1 cellular context compared by ENCODE assay signal in genomic region chr11:130124096-130124495, GRCh38.
TF ChIP-seq lines count a peak whose summit lies in the region.

No MANE protein-coding gene starts in this region.

TF ChIP-seq in HepG2, 621 proteins besides CTCF, POLR2A, EP300 and RAD21 (continued from another document and continues in another):
- TF ChIP-seq AGO1 (IDR thresholded peaks at IDR 0.05; ENCODE audit: low read depth, low read length, poor library complexity, severe bottlenecking), result no peak
- no peak; the same call in 1 of the 2 replicates for TF ChIP-seq SMAD9 (CRISPR knock-in tag; IDR thresholded peaks at IDR 0.05)
- TF ChIP-seq ZNF224 (CRISPR knock-in tag; IDR thresholded peaks at IDR 0.05), result no peak
- TF ChIP-seq TFAP4 (IDR thresholded peaks at IDR 0.05; ENCODE audit: borderline replicate concordance, low read depth), result peak; percentile 66
- no peak for TF ChIP-seq BORCS8-MEF2B (CRISPR knock-in tag; IDR thresholded peaks at IDR 0.05)
- TF ChIP-seq SNAPC5 (CRISPR knock-in tag; IDR thresholded peaks at IDR 0.05; ENCODE audit: borderline replicate concordance), result no peak
- no peak for TF ChIP-seq TOPORS (CRISPR knock-in tag; IDR thresholded peaks at IDR 0.05)
- no peak for TF ChIP-seq ZFP62 (CRISPR knock-in tag; IDR thresholded peaks at IDR 0.05)
- TF ChIP-seq LCORL (IDR thresholded peaks at IDR 0.05), result peak; percentile 74
- TF ChIP-seq LCORL (CRISPR knock-in tag; IDR thresholded peaks at IDR 0.05), result peak; percentile 91
- peak; percentile 80; the same call in 1 of the 2 replicates for TF ChIP-seq JUNB (CRISPR knock-in tag; IDR thresholded peaks at IDR 0.05; ENCODE audit: borderline replicate concordance)
- TF ChIP-seq TCF7L2 (IDR thresholded peaks at IDR 0.05; ENCODE audit: low read depth, low read length), result no peak
- TF ChIP-seq ZNF709 (CRISPR knock-in tag; IDR thresholded peaks at IDR 0.05), result no peak
- no peak for TF ChIP-seq MZF1 (CRISPR knock-in tag; IDR thresholded peaks at IDR 0.05; ENCODE audit: borderline replicate concordance)
- TF ChIP-seq ZNF3 (CRISPR knock-in tag; IDR thresholded peaks at IDR 0.05), result peak; percentile 85
- no peak for TF ChIP-seq GLMP (CRISPR knock-in tag; IDR thresholded peaks at IDR 0.05; ENCODE audit: borderline replicate concordance)
- TF ChIP-seq HCFC1 (IDR thresholded peaks at IDR 0.05; ENCODE audit: low read depth, low read length), result no peak
- TF ChIP-seq KIAA2018 (CRISPR knock-in tag; IDR thresholded peaks at IDR 0.05; ENCODE audit: borderline replicate concordance), result no peak
- TF ChIP-seq ZNF337 (CRISPR knock-in tag; IDR thresholded peaks at IDR 0.05; ENCODE audit: borderline replicate concordance, low read depth), result no peak
- no peak for TF ChIP-seq ZNF75D (CRISPR knock-in tag; IDR thresholded peaks at IDR 0.05; ENCODE audit: borderline replicate concordance)
- TF ChIP-seq ZNF503 (CRISPR knock-in tag; IDR thresholded peaks at IDR 0.05), result no peak
- no peak for TF ChIP-seq ATRX (CRISPR knock-in tag; IDR thresholded peaks at IDR 0.05; ENCODE audit: borderline replicate concordance)
- TF ChIP-seq ZBTB7A (CRISPR knock-in tag; IDR thresholded peaks at IDR 0.05), result no peak
- no peak for TF ChIP-seq DDIT3 (CRISPR knock-in tag; IDR thresholded peaks at IDR 0.05)
- peak; percentile 82 for TF ChIP-seq ZKSCAN8 (CRISPR knock-in tag; IDR thresholded peaks at IDR 0.05; ENCODE audit: borderline replicate concordance)
- 0 out of 2 replicates have a peak, but pooled peaks have one; percentile 36 for TF ChIP-seq ZBTB7B (CRISPR knock-in tag; IDR thresholded peaks at IDR 0.05)
- 0 out of 2 replicates have a peak, but pooled peaks have one; percentile 24 for TF ChIP-seq ZSCAN25 (CRISPR knock-in tag; IDR thresholded peaks at IDR 0.05)
- TF ChIP-seq ZNF367 (CRISPR knock-in tag; IDR thresholded peaks at IDR 0.05; ENCODE audit: borderline replicate concordance), result no peak
- TF ChIP-seq MIER2 (CRISPR knock-in tag; IDR thresholded peaks at IDR 0.05), result peak; percentile 52; the same call in 1 of the 2 replicates
- TF ChIP-seq HINFP (CRISPR knock-in tag; IDR thresholded peaks at IDR 0.05; ENCODE audit: low read depth), result no peak
- peak; percentile 75; the same call in 1 of the 2 replicates for TF ChIP-seq TBX3 (IDR thresholded peaks at IDR 0.05; ENCODE audit: borderline replicate concordance)
- TF ChIP-seq REPIN1 (CRISPR knock-in tag; IDR thresholded peaks at IDR 0.05; ENCODE audit: borderline replicate concordance, low read depth), result no peak
- TF ChIP-seq TMF1 (CRISPR knock-in tag; IDR thresholded peaks at IDR 0.05; ENCODE audit: low read depth), result no peak
- no peak for TF ChIP-seq SMAD1 (CRISPR knock-in tag; IDR thresholded peaks at IDR 0.05; ENCODE audit: borderline replicate concordance, low read depth)
- no peak for TF ChIP-seq REL (CRISPR knock-in tag; conservative IDR thresholded peaks at IDR 0.05)
- TF ChIP-seq YY1 (IDR thresholded peaks at IDR 0.05; ENCODE audit: insufficient read depth, insufficient replicate concordance, low read depth, low read length), result peak; percentile 19
- TF ChIP-seq DNMT3B (CRISPR knock-in tag; conservative IDR thresholded peaks at IDR 0.05), result no peak
- no peak for TF ChIP-seq ZNF550 (CRISPR knock-in tag; IDR thresholded peaks at IDR 0.05; ENCODE audit: borderline replicate concordance)
- TF ChIP-seq ZNF24 (IDR thresholded peaks at IDR 0.05), result no peak
- TF ChIP-seq DR1 (CRISPR knock-in tag; IDR thresholded peaks at IDR 0.05), result no peak
- no peak for TF ChIP-seq ZFP36 (IDR thresholded peaks at IDR 0.05; ENCODE audit: borderline replicate concordance, low read depth, low read length, partially characterized antibody)
- 0 out of 2 replicates have a peak, but pooled peaks have one; percentile 36 for TF ChIP-seq TRIM24 (CRISPR knock-in tag; IDR thresholded peaks at IDR 0.05)
- peak; percentile 25; the same call in 1 of the 2 replicates for TF ChIP-seq ZNF652 (CRISPR knock-in tag; IDR thresholded peaks at IDR 0.05; ENCODE audit: borderline replicate concordance, low read depth)
- TF ChIP-seq TOE1 (CRISPR knock-in tag; IDR thresholded peaks at IDR 0.05), result no peak
- peak; percentile 87 for TF ChIP-seq PRDM10 (CRISPR knock-in tag; IDR thresholded peaks at IDR 0.05; ENCODE audit: low read depth)
- no peak for TF ChIP-seq ZNF296 (CRISPR knock-in tag; conservative IDR thresholded peaks at IDR 0.05)
- TF ChIP-seq HIC2 (CRISPR knock-in tag; IDR thresholded peaks at IDR 0.05; ENCODE audit: low read depth), result no peak
